Comparison of ENCODE assay signal across 9 cellular contexts in genomic region chr18:51211552-51211951, GRCh38. TPM values are rescaled to one million over a fixed set of nuclear protein-coding genes. Genes with fewer than 3 reads are reported as not detected.
DNase-seq lines count a peak whose midpoint lies in the region; ATAC-seq lines count a peak whose summit lies in the region.
"Had no signal": no experiment of that assay in that cellular context is flagged by ENCODE, and none has a peak within 500 bp of the region (broad histone marks: within the 10 kb centered on the region; RNA-seq: fewer than 3 reads in every experiment).

No MANE protein-coding gene starts in this region.

- H3K4me1 ChIP-seq in mesendoderm (ENCODE audit: control insufficient read depth, low read depth, low read length) = no peaks in the 10 kb centered on the region

- H3K18ac ChIP-seq in mesendoderm (ENCODE audit: low read length) = no peak overlapping the region

- no peak overlapping the region for H2BK5ac ChIP-seq in mesendoderm (ENCODE audit: low read length)

- H3K9ac ChIP-seq in mesendoderm (ENCODE audit: low read length) = no peak overlapping the region

- H3K4me3 ChIP-seq in mesendoderm (ENCODE audit: low read length) = no peak overlapping the region
- H3K4me3 ChIP-seq: SK-N-MC had no signal

- no peaks in the 10 kb centered on the region for H3K79me1 ChIP-seq in mesendoderm (ENCODE audit: low read length)

- peak overlapping the region; percentile 46 for H3K4me3 Mint-ChIP-seq in activated naive CD8-positive, alpha-beta T cell treated with anti-CD3 and anti-CD28 coated beads, Interleukin-2, amount 10 ng/mL, durations not matched to agents 7 days and 5 days
- H3K4me3 Mint-ChIP-seq in memory B cell = no peak overlapping the region

- DNase-seq in LoVo (ENCODE audit: low spot score) (peak; percentile 16), memory B cell (ENCODE audit: low spot score in 2 of 2) (no peak), NCI-H69 (lab: John Stamatoyannopoulos, UW) (no peak), mesendoderm (no peak), NCI-H2171 treated with DMSO at 0.1 percent for 48 hours (lab: John Stamatoyannopoulos, UW) (no peak)
- DNase-seq in activated naive CD8-positive, alpha-beta T cell treated with anti-CD3 and anti-CD28 coated beads, Interleukin-2, amount 10 ng/mL, durations not matched to agents 7 days and 5 days = peak; percentile 64

- H3K4ac ChIP-seq in mesendoderm (ENCODE audit: low read depth, low read length) = no peak overlapping the region

- peaks cover 4% of the 10 kb centered on the region for H3K36me3 Mint-ChIP-seq in activated naive CD8-positive, alpha-beta T cell treated with anti-CD3 and anti-CD28 coated beads, Interleukin-2, amount 10 ng/mL, durations not matched to agents 7 days and 5 days
- H3K36me3 Mint-ChIP-seq in memory B cell = no peaks in the 10 kb centered on the region

- H3K9me3 Mint-ChIP-seq in activated naive CD8-positive, alpha-beta T cell treated with anti-CD3 and anti-CD28 coated beads, Interleukin-2, amount 10 ng/mL, durations not matched to agents 7 days and 5 days = no peaks in the 10 kb centered on the region
- H3K9me3 Mint-ChIP-seq in memory B cell = no peaks in the 10 kb centered on the region

- H3K27me3 Mint-ChIP-seq in activated naive CD8-positive, alpha-beta T cell treated with anti-CD3 and anti-CD28 coated beads, Interleukin-2, amount 10 ng/mL, durations not matched to agents 7 days and 5 days = peaks cover 5% of the 10 kb centered on the region
- no peaks in the 10 kb centered on the region for H3K27me3 Mint-ChIP-seq in memory B cell

- H4K5ac ChIP-seq in mesendoderm (ENCODE audit: low read length) = no peak overlapping the region

- H2BK15ac ChIP-seq in mesendoderm (replicated peaks; ENCODE audit: low read depth) = no peak overlapping the region

- H2BK120ac ChIP-seq in mesendoderm (ENCODE audit: low read depth, low read length) = no peak overlapping the region

- H3K23ac ChIP-seq in mesendoderm (ENCODE audit: low read length) = no peak overlapping the region

- POLR2A ChIA-PET in activated naive CD8-positive, alpha-beta T cell treated with anti-CD3 and anti-CD28 coated beads, Interleukin-2, amount 10 ng/mL, durations not matched to agents 7 days and 5 days (lab: Charles Lee) = interaction anchor here (0.6 to 4.2 kb wide), 6 partner anchors 14 to 181 kb away, joined by 3 to 31 read pairs (median 4); partner anchors contain the start of genes MEX3C and SMAD4

- no peak overlapping the region for H4K8ac ChIP-seq in mesendoderm (ENCODE audit: low read depth, low read length)

- no peaks in the 10 kb centered on the region for H3K27me3 ChIP-seq in mesendoderm (ENCODE audit: insufficient read depth, low read length, poor library complexity)

- WGBS in mesendoderm (ENCODE audit: extremely low coverage, insufficient coverage, low lambda C conversion rate) = no CpG with 5 or more reads among the region's 4 CpGs

- no peaks in the 10 kb centered on the region for H3K36me3 ChIP-seq in mesendoderm (ENCODE audit: control insufficient read depth, insufficient read depth, low read length)

- peaks cover 19% of the 10 kb centered on the region for H3K4me1 Mint-ChIP-seq in activated naive CD8-positive, alpha-beta T cell treated with anti-CD3 and anti-CD28 coated beads, Interleukin-2, amount 10 ng/mL, durations not matched to agents 7 days and 5 days
- H3K4me1 Mint-ChIP-seq in memory B cell = peaks cover 4% of the 10 kb centered on the region

- ATAC-seq in GM18502 (IDR thresholded peaks at IDR 0.05; ENCODE audit: poor library complexity, unreplicated experiment) (peak; percentile 93), GM21786 (IDR thresholded peaks at IDR 0.05; ENCODE audit: unreplicated experiment) (peak; percentile 97), memory B cell (ENCODE audit: low read depth) (peak; percentile 15)
- peak; percentile 96 for ATAC-seq in activated naive CD8-positive, alpha-beta T cell treated with anti-CD3 and anti-CD28 coated beads, Interleukin-2, amount 10 ng/mL, durations not matched to agents 7 days and 5 days (ENCODE audit: low read depth)

- H3K27ac ChIP-seq in mesendoderm (ENCODE audit: low read depth, low read length) = no peak overlapping the region
- H3K27ac ChIP-seq: SK-N-MC had no signal

- H3K27ac Mint-ChIP-seq in activated naive CD8-positive, alpha-beta T cell treated with anti-CD3 and anti-CD28 coated beads, Interleukin-2, amount 10 ng/mL, durations not matched to agents 7 days and 5 days = peak overlapping the region; percentile 83
- H3K27ac Mint-ChIP-seq in memory B cell = no peak overlapping the region

- H2AK5ac ChIP-seq in mesendoderm (ENCODE audit: low read length) = no peak overlapping the region

- no peak overlapping the region for H3K56ac ChIP-seq in mesendoderm (ENCODE audit: low read length)

- no peak overlapping the region for H3K4me2 ChIP-seq in mesendoderm (ENCODE audit: low read length)

- H3K79me2 ChIP-seq in mesendoderm (ENCODE audit: control insufficient read depth, insufficient read depth, low read length) = no peaks in the 10 kb centered on the region

RNA-seq across cellular contexts. Expression of gene MEX3C, which starts 14.1 kb away (rescaled TPM):
- 10 to 100 TPM; 53.3 to 60.7 TPM for total RNA-seq in activated naive CD8-positive, alpha-beta T cell treated with anti-CD3 and anti-CD28 coated beads, Interleukin-2, amount 10 ng/mL, durations not matched to agents 7 days and 5 days
- 81.5 TPM for polyA plus RNA-seq in mesendoderm (2013, experiment 1 of 2)
- polyA plus RNA-seq in mesendoderm (2013, experiment 2 of 2) = 82.9 TPM

Comparison
In these comparisons a context has a peak if more than half of its experiments do, and no peak if none do; other contexts are left out.
1. ATAC-seq: peak in every context shown above with its lines; median percentile 97 in GM21786; 96 in activated naive CD8-positive, alpha-beta T cell treated with anti-CD3 and anti-CD28 coated beads, Interleukin-2, amount 10 ng/mL, durations not matched to agents 7 days and 5 days; 93 in GM18502; 15 in memory B cell.
2. DNase-seq: peak in LoVo (single experiment) and activated naive CD8-positive, alpha-beta T cell treated with anti-CD3 and anti-CD28 coated beads, Interleukin-2, amount 10 ng/mL, durations not matched to agents 7 days and 5 days (single experiment); none in memory B cell (0 of 2), NCI-H69 (single experiment), mesendoderm (single experiment) and NCI-H2171 treated with DMSO at 0.1 percent for 48 hours (single experiment).